In the genomic region with DNA sequence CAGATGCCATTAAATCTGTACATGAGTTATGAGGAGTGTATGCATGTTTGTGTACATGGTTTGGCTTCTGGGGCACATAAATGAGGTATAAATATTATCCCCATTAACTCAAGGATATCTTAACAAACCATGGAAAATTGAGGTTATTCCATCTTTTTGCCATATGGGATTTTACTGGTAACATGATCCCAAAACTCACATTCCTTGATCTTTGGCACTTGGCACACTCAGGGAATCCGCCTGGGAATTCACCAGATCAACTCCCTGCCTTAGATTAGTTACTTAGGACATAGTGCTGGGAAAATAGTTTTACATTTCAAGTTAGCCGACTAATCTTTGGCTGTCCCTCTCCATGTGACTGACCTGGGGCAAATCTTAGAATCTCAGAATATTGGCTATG, we compare ENCODE assay signal across 11 cellular contexts. TPM values are rescaled to one million over a fixed set of nuclear protein-coding genes. Genes with fewer than 3 reads are reported as not detected.
DNase-seq lines count a peak whose midpoint lies in the region; ATAC-seq, FAIRE-seq and TF ChIP-seq lines count a peak whose summit lies in the region.
"Had no signal": no experiment of that assay in that cellular context is flagged by ENCODE, and none has a peak within 500 bp of the region (broad histone marks: within the 10 kb centered on the region; RNA-seq: fewer than 3 reads in every experiment).

No MANE protein-coding gene starts in this region.

- no peaks in the 10 kb centered on the region for H3K9me3 ChIP-seq in CD8-positive, alpha-beta T cell (ENCODE audit: low read length)
- H3K9me3 ChIP-seq in Panc1 (ENCODE audit: control insufficient read depth, insufficient read depth, low read depth, low read length) (no peaks in the 10 kb centered on the region), Caco-2 (no peaks in the 10 kb centered on the region)
- H3K9me3 ChIP-seq: lower lobe of right lung had no signal

- POLR2A ChIA-PET in CD8-positive, alpha-beta T cell (lab: Charles Lee), result interaction anchor here (3.9 kb wide), 1 partner anchor 10 kb away, joined by 127 read pairs; no protein-coding TSS in a partner anchor
- POLR2A ChIA-PET in Panc1 (lab: Charles Lee) (no interaction called here), Caco-2 (lab: Charles Lee) (interaction anchor here (1.2 kb wide), 1 partner anchor 18 kb away, joined by 3 read pairs; no protein-coding TSS in a partner anchor)

- H3K36me3 Mint-ChIP-seq in CD8-positive, alpha-beta T cell, result peaks cover 4% of the 10 kb centered on the region
- H3K36me3 Mint-ChIP-seq in effector memory CD8-positive, alpha-beta T cell (ENCODE audit: insufficient read depth), result peaks cover 3% of the 10 kb centered on the region
- H3K36me3 Mint-ChIP-seq in neural crest cell (ENCODE audit: low read depth), result no peaks in the 10 kb centered on the region
- H3K36me3 Mint-ChIP-seq in Caco-2 (ENCODE audit: insufficient read depth, unreplicated experiment), result no peaks in the 10 kb centered on the region

- no peak overlapping the region for H3K27ac ChIP-seq in CD8-positive, alpha-beta T cell (ENCODE audit: low read depth, low read length)
- H3K27ac ChIP-seq in Panc1 (ENCODE audit: low read length), result peak overlapping the region; percentile 98

- no peak overlapping the region for H3K4me3 Mint-ChIP-seq in CD8-positive, alpha-beta T cell
- no peak overlapping the region for H3K4me3 Mint-ChIP-seq in effector memory CD8-positive, alpha-beta T cell
- H3K4me3 Mint-ChIP-seq in neural crest cell (no peak overlapping the region), Caco-2 (ENCODE audit: unreplicated experiment) (no peak overlapping the region)

- FAIRE-seq in H54 (lab: Jason Lieb, UNC), result no peak
- FAIRE-seq: frontal cortex had no signal

- TF ChIP-seq POLR2A in H54 (IDR thresholded peaks at IDR 0.05; ENCODE audit: low read depth, low read length), result no peak

- no peaks in the 10 kb centered on the region for H3K27me3 ChIP-seq in CD8-positive, alpha-beta T cell (ENCODE audit: insufficient read depth, low read length)
- no peaks in the 10 kb centered on the region for H3K27me3 ChIP-seq in Panc1 (ENCODE audit: control insufficient read depth, insufficient read depth, low read length)
- H3K27me3 ChIP-seq in Caco-2 (replicated peaks; ENCODE audit: control insufficient read depth, insufficient read depth, low read length), result no peaks in the 10 kb centered on the region

- H3K4me1 ChIP-seq in CD8-positive, alpha-beta T cell (ENCODE audit: insufficient read depth, low read length), result peaks cover 29% of the 10 kb centered on the region
- H3K4me1 ChIP-seq in Panc1 (ENCODE audit: control insufficient read depth, insufficient read depth, low read length) (peaks cover 39% of the 10 kb centered on the region), Caco-2 (no peaks in the 10 kb centered on the region; the same call in 1 of the 2 replicates)

- intact Hi-C loops in CD8-positive, alpha-beta T cell (cut with DNase I, micrococcal nuclease), result loop anchor here in 1 of 2 experiments (10.0 kb wide), 1 partner anchor 1149 kb away; no protein-coding TSS in a partner anchor
- intact Hi-C loops in Panc1 (cut with micrococcal nuclease; ENCODE audit: unreplicated experiment) (no loop called here), Caco-2 (cut with micrococcal nuclease; ENCODE audit: unreplicated experiment) (no loop called here)

- peaks cover 47% of the 10 kb centered on the region for H3K4me1 Mint-ChIP-seq in CD8-positive, alpha-beta T cell (ENCODE audit: low read depth)
- H3K4me1 Mint-ChIP-seq in effector memory CD8-positive, alpha-beta T cell (ENCODE audit: low read depth in 2 of 2), result peaks cover 21 to 29% of the 10 kb centered on the region in 2 donors
- H3K4me1 Mint-ChIP-seq in neural crest cell (peaks cover 21% of the 10 kb centered on the region), Caco-2 (ENCODE audit: low read depth, unreplicated experiment) (peaks cover 25% of the 10 kb centered on the region)

- peak overlapping the region; percentile 96 for H3K27ac Mint-ChIP-seq in CD8-positive, alpha-beta T cell
- peak overlapping the region; percentile 90 to 95 for H3K27ac Mint-ChIP-seq in effector memory CD8-positive, alpha-beta T cell
- H3K27ac Mint-ChIP-seq in neural crest cell (ENCODE audit: unreplicated experiment), result peak overlapping the region; percentile 10
- no peak overlapping the region for H3K27ac Mint-ChIP-seq in Caco-2 (ENCODE audit: unreplicated experiment)

- H3K27me3 Mint-ChIP-seq in CD8-positive, alpha-beta T cell (ENCODE audit: low read depth), result no peaks in the 10 kb centered on the region
- no peaks in the 10 kb centered on the region for H3K27me3 Mint-ChIP-seq in effector memory CD8-positive, alpha-beta T cell
- H3K27me3 Mint-ChIP-seq in neural crest cell (ENCODE audit: low read depth) (no peaks in the 10 kb centered on the region), Caco-2 (ENCODE audit: insufficient read depth, unreplicated experiment) (no peaks in the 10 kb centered on the region)

- BruUV-seq in Panc1 (replicated peaks; lab: Mats Ljungman, UMichigan), result no TSS peak
- no TSS peak for BruUV-seq in Caco-2 (replicated peaks; lab: Mats Ljungman, UMichigan)

- H3K4me3 ChIP-seq in CD8-positive, alpha-beta T cell (ENCODE audit: low read depth, low read length), result no peak overlapping the region
- H3K4me3 ChIP-seq in Panc1 (ENCODE audit: low read depth in 2 of 2, low read length in 2 of 2) (peak overlapping the region in 1 of 2 experiments; percentile 47; a peak in 2 of 4 replicates), Caco-2 (ENCODE audit: low read depth, low read length) (no peak overlapping the region)
- H3K4me3 ChIP-seq: lower lobe of right lung had no signal

- TF ChIP-seq CTCF in CD8-positive, alpha-beta T cell (IDR thresholded peaks at IDR 0.05), result no peak
- no peak for TF ChIP-seq CTCF in Panc1 (IDR thresholded peaks at IDR 0.05)
- TF ChIP-seq CTCF in neural crest cell (conservative IDR thresholded peaks at IDR 0.05), result no peak
- no peak for TF ChIP-seq CTCF in Caco-2 (IDR thresholded peaks at IDR 0.05; ENCODE audit: insufficient read depth in 1 of 2, low read depth in 1 of 2, low read length in 1 of 2, severe bottlenecking in 1 of 2, unreplicated experiment in 1 of 2)

- H3K36me3 ChIP-seq in CD8-positive, alpha-beta T cell (ENCODE audit: insufficient read depth, low read length), result no peaks in the 10 kb centered on the region
- H3K36me3 ChIP-seq in Panc1 (ENCODE audit: control insufficient read depth, insufficient read depth, low read length), result no peaks in the 10 kb centered on the region
- no peaks in the 10 kb centered on the region for H3K36me3 ChIP-seq in Caco-2 (ENCODE audit: control insufficient read depth, insufficient read depth, low read length)
- H3K36me3 ChIP-seq: lower lobe of right lung had no signal

- DNase-seq in CD8-positive, alpha-beta T cell, result no peak
- DNase-seq in Panc1 (ENCODE audit: low read depth, low spot score), result no peak
- no peak for DNase-seq in effector memory CD8-positive, alpha-beta T cell
- no peak for DNase-seq in neural crest cell (ENCODE audit: low read depth, low spot score)
- no peak for DNase-seq in Caco-2
- DNase-seq in stimulated activated CD4-positive, alpha-beta T cell treated with anti-CD3 and anti-CD28 coated beads, Interleukin-4, amount 100 ng/mL, for 24 hours, result no peak
- DNase-seq in H54 (ENCODE audit: insufficient read length, low spot score), result no peak
- no peak for DNase-seq in SW 1271 (lab: John Stamatoyannopoulos, UW)
- DNase-seq: lower lobe of right lung, NCI-H524 had no signal

- CTCF ChIA-PET in CD8-positive, alpha-beta T cell (lab: Charles Lee), result interaction anchor here (1.1 to 4.5 kb wide), 5 partner anchors 19 to 359 kb away, joined by 3 to 56 read pairs (median 53); no protein-coding TSS in a partner anchor
- CTCF ChIA-PET in Panc1 (lab: Charles Lee), result no interaction called here
- CTCF ChIA-PET in Caco-2 (lab: Charles Lee), result no interaction called here

- no peak for ATAC-seq in CD8-positive, alpha-beta T cell
- no peak for ATAC-seq in Panc1
- ATAC-seq in effector memory CD8-positive, alpha-beta T cell (replicated peaks), result no peak
- ATAC-seq: lower lobe of right lung had no signal

- in situ Hi-C loops in Panc1 (cut with HindIII; ENCODE audit: low pct_unique_long_range_greater_than_20kb, low sequenced_read_pairs), result no loop called here

- no peaks in the 10 kb centered on the region for H3K9me3 Mint-ChIP-seq in CD8-positive, alpha-beta T cell
- H3K9me3 Mint-ChIP-seq in effector memory CD8-positive, alpha-beta T cell, result no peaks in the 10 kb centered on the region
- H3K9me3 Mint-ChIP-seq in neural crest cell, result no peaks in the 10 kb centered on the region
- H3K9me3 Mint-ChIP-seq in Caco-2 (ENCODE audit: unreplicated experiment), result no peaks in the 10 kb centered on the region

RNA-seq across cellular contexts. Expression of a gene that starts 16.9 kb away (rescaled TPM):
- 100 to 1,000 TPM; 240 to 245 TPM for total RNA-seq in CD8-positive, alpha-beta T cell
- total RNA-seq in Panc1 (2021; ENCODE audit: unreplicated experiment), result 25.9 TPM
- 34.2 TPM for polyA plus RNA-seq in Panc1 (2012; ENCODE audit: insufficient read length)
- total RNA-seq in neural crest cell, result 47.9 and 52.5 TPM in 2 replicates
- 107 and 115 TPM in 2 replicates for total RNA-seq in Caco-2 (2022)

RNA-seq across cellular contexts. Expression of a gene that starts 38.1 kb away (rescaled TPM):
- 1 to 10 TPM in 1 of 2 experiments, under 1 TPM in 1; 0.68 to 1.7 TPM for total RNA-seq in CD8-positive, alpha-beta T cell
- total RNA-seq in Panc1 (2021; ENCODE audit: unreplicated experiment), result 0.82 TPM
- 0.61 TPM for polyA plus RNA-seq in Panc1 (2012; ENCODE audit: insufficient read length)
- total RNA-seq in neural crest cell, result 19.1 and 21.8 TPM in 2 replicates
- total RNA-seq in Caco-2 (2022), result 8.4 and 9.8 TPM in 2 replicates
- total RNA-seq: lower lobe of right lung had no signal

RNA-seq across cellular contexts. Expression of a gene that starts 51.4 kb away (rescaled TPM):
- 1 to 10 TPM; 1.9 to 2.0 TPM for total RNA-seq in CD8-positive, alpha-beta T cell
- total RNA-seq in Panc1 (2021; ENCODE audit: unreplicated experiment), result 4.1 TPM
- 6.6 TPM for polyA plus RNA-seq in Panc1 (2012; ENCODE audit: insufficient read length)
- 4.8 and 6.0 TPM in 2 replicates for total RNA-seq in neural crest cell
- total RNA-seq in Caco-2 (2022), result 4.1 and 4.7 TPM in 2 replicates
